Comparison of ENCODE assay signal across 29 cellular contexts in the genomic region with DNA sequence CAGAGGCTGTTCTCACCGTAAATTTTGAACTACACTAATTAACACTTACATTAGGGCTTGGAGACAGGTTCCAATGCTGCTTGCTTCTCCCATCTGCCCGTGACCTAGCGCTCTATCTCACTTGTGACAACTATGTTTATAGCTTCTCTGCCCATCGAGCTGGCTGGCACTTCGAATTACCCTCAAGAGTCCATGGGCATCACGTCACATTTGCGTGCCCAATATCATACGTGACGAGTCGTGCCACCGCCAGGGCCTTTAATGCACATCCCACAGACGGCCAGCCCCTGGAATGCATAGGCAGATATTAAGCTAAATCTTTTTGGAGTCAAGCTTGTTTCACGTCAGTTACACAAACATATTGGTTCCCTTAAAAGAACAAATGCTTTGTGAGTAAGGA.
"Had no signal": no experiment of that assay in that cellular context is flagged by ENCODE, and none has a peak within 500 bp of the region (broad histone marks: within the 10 kb centered on the region; RNA-seq: fewer than 3 reads in every experiment).

No MANE protein-coding gene starts in this region.

- ATAC-seq: stimulated activated effector memory CD8-positive, alpha-beta T cell treated with anti-CD3 and anti-CD28 coated beads, Interleukin-12 subunit alpha, Interleukin-12 subunit beta, amount 100 ng/mL, for 72 hours; stimulated activated memory B cell treated with anti-CD40 and anti-IgM and Interleukin-4, amounts not matched to agents 10 μg/mL and 1 μg/mL and 100 μg/mL, for 72 hours; stimulated activated naive B cell treated with anti-CD40 and anti-IgM and Interleukin-4, amounts not matched to agents 10 μg/mL and 1 μg/mL and 100 μg/mL, for 72 hours; stimulated activated naive CD8-positive, alpha-beta T cell treated with anti-CD3 and anti-CD28 coated beads, Interleukin-15, amount 100 ng/mL, for 72 hours; stimulated activated naive CD8-positive, alpha-beta T cell treated with anti-CD3 and anti-CD28 coated beads, Interleukin-15, Interleukin-2, amounts not matched to agents 100 U/mL and 50 U/mL, for 24 hours; upper lobe of right lung had no signal

- H3K27ac Mint-ChIP-seq: stimulated activated effector memory CD8-positive, alpha-beta T cell treated with anti-CD3 and anti-CD28 coated beads, Interleukin-12 subunit alpha, Interleukin-12 subunit beta, amount 100 ng/mL, for 72 hours; stimulated activated memory B cell treated with anti-CD40 and anti-IgM and Interleukin-4, amounts not matched to agents 10 μg/mL and 1 μg/mL and 100 μg/mL, for 72 hours; stimulated activated naive B cell treated with anti-CD40 and anti-IgM and Interleukin-4, amounts not matched to agents 10 μg/mL and 1 μg/mL and 100 μg/mL, for 72 hours; stimulated activated naive CD8-positive, alpha-beta T cell treated with anti-CD3 and anti-CD28 coated beads, Interleukin-15, amount 100 ng/mL, for 72 hours; stimulated activated naive CD8-positive, alpha-beta T cell treated with anti-CD3 and anti-CD28 coated beads, Interleukin-15, Interleukin-2, amounts not matched to agents 100 ng/mL and 50 ng/mL, for 24 hours; type B pancreatic cell had no signal

- H3K4me1 ChIP-seq: stomach, suprapubic skin, testis, thyroid gland, tibial artery, tibial nerve, transverse colon, upper lobe of left lung, upper lobe of right lung, uterus, vagina had no signal

- H3K27ac ChIP-seq: stomach, suprapubic skin, testis, thoracic aorta, thyroid gland, tibial artery, tibial nerve, transverse colon, upper lobe of left lung, upper lobe of right lung, uterus, vagina had no signal

- FAIRE-seq: urothelium cell line had no signal

- H3K4me3 Mint-ChIP-seq: stimulated activated effector memory CD8-positive, alpha-beta T cell treated with anti-CD3 and anti-CD28 coated beads, Interleukin-12 subunit alpha, Interleukin-12 subunit beta, amount 100 ng/mL, for 72 hours; stimulated activated memory B cell treated with anti-CD40 and anti-IgM and Interleukin-4, amounts not matched to agents 10 μg/mL and 1 μg/mL and 100 μg/mL, for 72 hours; stimulated activated naive B cell treated with anti-CD40 and anti-IgM and Interleukin-4, amounts not matched to agents 10 μg/mL and 1 μg/mL and 100 μg/mL, for 72 hours; stimulated activated naive CD8-positive, alpha-beta T cell treated with anti-CD3 and anti-CD28 coated beads, Interleukin-15, amount 100 ng/mL, for 72 hours; stimulated activated naive CD8-positive, alpha-beta T cell treated with anti-CD3 and anti-CD28 coated beads, Interleukin-15, Interleukin-2, amounts not matched to agents 100 ng/mL and 50 ng/mL, for 24 hours; type B pancreatic cell had no signal

- H3K36me3 ChIP-seq: stomach, suprapubic skin, thoracic aorta, thyroid gland, tibial artery, tibial nerve, transverse colon, upper lobe of left lung, upper lobe of right lung, uterus, vagina had no signal

- H3K9me3 ChIP-seq: suprapubic skin, testis, thoracic aorta, thyroid gland, transverse colon, upper lobe of right lung, uterus, vagina had no signal

- H3K4me3 ChIP-seq: stomach, suprapubic skin, testis, thoracic aorta, thyroid gland, tibial artery, tibial nerve, transverse colon, upper lobe of left lung, upper lobe of right lung, uterus, vagina had no signal

- H3K4me1 Mint-ChIP-seq: stimulated activated effector memory CD8-positive, alpha-beta T cell treated with anti-CD3 and anti-CD28 coated beads, Interleukin-12 subunit alpha, Interleukin-12 subunit beta, amount 100 ng/mL, for 72 hours; stimulated activated memory B cell treated with anti-CD40 and anti-IgM and Interleukin-4, amounts not matched to agents 10 μg/mL and 1 μg/mL and 100 μg/mL, for 72 hours; stimulated activated naive B cell treated with anti-CD40 and anti-IgM and Interleukin-4, amounts not matched to agents 10 μg/mL and 1 μg/mL and 100 μg/mL, for 72 hours; stimulated activated naive CD8-positive, alpha-beta T cell treated with anti-CD3 and anti-CD28 coated beads, Interleukin-15, amount 100 ng/mL, for 72 hours had no signal

- DNase-seq: stimulated activated CD4-positive, alpha-beta T cell treated with anti-CD3 and anti-CD28 coated beads, Interleukin-2, amount 100 ng/mL, for 48 hours; stimulated activated CD4-positive, alpha-beta T cell treated with anti-CD3 and anti-CD28 coated beads, Interleukin-4, amount 100 ng/mL, for 1 hour; stimulated activated CD4-positive, alpha-beta T cell treated with anti-CD3 and anti-CD28 coated beads, Interleukin-4, amount 100 ng/mL, for 24 hours; stimulated activated CD4-positive, alpha-beta T cell treated with anti-CD3 and anti-CD28 coated beads, Interleukin-4, amount 100 ng/mL, for 4 hours; stimulated activated CD8-positive, alpha-beta memory T cell treated with anti-CD3 and anti-CD28 coated beads, Interleukin-4, amount 100 ng/mL, for 48 hours; stimulated activated naive B cell treated with anti-CD40 and anti-IgM and Interleukin-4, amounts not matched to agents 10 μg/mL and 1 μg/mL and 100 μg/mL, for 72 hours; stimulated activated naive CD4-positive, alpha-beta T cell; stimulated activated naive CD4-positive, alpha-beta T cell treated with Interleukin-2 at 50 U/mL for 16 hours; stimulated activated naive CD8-positive, alpha-beta T cell treated with anti-CD3 and anti-CD28 coated beads, Interleukin-15, amount 100 ng/mL, for 72 hours; stimulated activated naive CD8-positive, alpha-beta T cell treated with anti-CD3 and anti-CD28 coated beads, Interleukin-15, Interleukin-2, amounts not matched to agents 100 U/mL and 50 U/mL, for 24 hours; stomach; substantia nigra; testis; thyroid gland; tibial artery; transverse colon; trophoblast cell; upper lobe of left lung; upper lobe of right lung; uterus had no signal

- H3K36me3 Mint-ChIP-seq: stimulated activated effector memory CD8-positive, alpha-beta T cell treated with anti-CD3 and anti-CD28 coated beads, Interleukin-12 subunit alpha, Interleukin-12 subunit beta, amount 100 ng/mL, for 72 hours; stimulated activated memory B cell treated with anti-CD40 and anti-IgM and Interleukin-4, amounts not matched to agents 10 μg/mL and 1 μg/mL and 100 μg/mL, for 72 hours; stimulated activated naive B cell treated with anti-CD40 and anti-IgM and Interleukin-4, amounts not matched to agents 10 μg/mL and 1 μg/mL and 100 μg/mL, for 72 hours; type B pancreatic cell had no signal

- H3K27me3 Mint-ChIP-seq: stimulated activated memory B cell treated with anti-CD40 and anti-IgM and Interleukin-4, amounts not matched to agents 10 μg/mL and 1 μg/mL and 100 μg/mL, for 72 hours; stimulated activated naive B cell treated with anti-CD40 and anti-IgM and Interleukin-4, amounts not matched to agents 10 μg/mL and 1 μg/mL and 100 μg/mL, for 72 hours; stimulated activated naive CD8-positive, alpha-beta T cell treated with anti-CD3 and anti-CD28 coated beads, Interleukin-15, amount 100 ng/mL, for 72 hours had no signal

- H3K27me3 ChIP-seq: stomach, suprapubic skin, testis, thyroid gland, tibial artery, tibial nerve, transverse colon, upper lobe of left lung, upper lobe of right lung, uterus, vagina had no signal
